8 cellular contexts compared by ENCODE assay signal in genomic region chr1:41622859-41623732, GRCh38.
DNase-seq lines count a peak whose midpoint lies in the region; ATAC-seq and TF ChIP-seq lines count a peak whose summit lies in the region.

No MANE protein-coding gene starts in this region.

- peaks cover 51% of the 10 kb centered on the region for H3K4me1 Mint-ChIP-seq in activated T-helper 2 cell treated with anti-CD3 and anti-CD28 coated beads, Interferon-gamma antibody, Interleukin-2, Interleukin-4, amounts not matched to agents 10 μg/mL and 5 μg/mL and 100 μg/mL, durations not matched to agents 14 hours and 24 hours and 36 hours (ENCODE audit: low read depth)

- H3K4me3 Mint-ChIP-seq in activated T-helper 2 cell treated with anti-CD3 and anti-CD28 coated beads, Interferon-gamma antibody, Interleukin-2, Interleukin-4, amounts not matched to agents 10 μg/mL and 5 μg/mL and 100 μg/mL, durations not matched to agents 14 hours and 24 hours and 36 hours (ENCODE audit: low read depth) = peak overlapping the region; percentile 27

- peak overlapping the region; percentile 67 for H3K27ac Mint-ChIP-seq in activated T-helper 2 cell treated with anti-CD3 and anti-CD28 coated beads, Interferon-gamma antibody, Interleukin-2, Interleukin-4, amounts not matched to agents 10 μg/mL and 5 μg/mL and 100 μg/mL, durations not matched to agents 14 hours and 24 hours and 36 hours

- TF ChIP-seq CTCF in C4-2B (conservative IDR thresholded peaks at IDR 0.05) = no peak

- intact Hi-C loops in activated T-helper 2 cell treated with anti-CD3 and anti-CD28 coated beads, Interferon-gamma antibody, Interleukin-2, Interleukin-4, amounts not matched to agents 10 μg/mL and 5 μg/mL and 100 μg/mL, durations not matched to agents 14 hours and 24 hours and 36 hours (cut with micrococcal nuclease) = no loop called here

- H3K27ac ChIP-seq in C4-2B = peak overlapping the region; percentile 22

- peak; percentile 7 for DNase-seq in activated T-helper 2 cell treated with anti-CD3 and anti-CD28 coated beads, Interferon-gamma antibody, Interleukin-2, Interleukin-4, amounts not matched to agents 10 μg/mL and 5 μg/mL and 100 μg/mL, durations not matched to agents 14 hours and 24 hours and 36 hours (ENCODE audit: low spot score)
- no peak for DNase-seq in AG08395 (ENCODE audit: low spot score)
- no peak for DNase-seq in kidney glomerular epithelial cell (lab: John Stamatoyannopoulos, UW)
- no peak for DNase-seq in SHP77 treated with DMSO at 0.1 percent for 48 hours (lab: John Stamatoyannopoulos, UW)

- H3K9me3 Mint-ChIP-seq in activated T-helper 2 cell treated with anti-CD3 and anti-CD28 coated beads, Interferon-gamma antibody, Interleukin-2, Interleukin-4, amounts not matched to agents 10 μg/mL and 5 μg/mL and 100 μg/mL, durations not matched to agents 14 hours and 24 hours and 36 hours = no peaks in the 10 kb centered on the region

- no peaks in the 10 kb centered on the region for H3K27me3 Mint-ChIP-seq in activated T-helper 2 cell treated with anti-CD3 and anti-CD28 coated beads, Interferon-gamma antibody, Interleukin-2, Interleukin-4, amounts not matched to agents 10 μg/mL and 5 μg/mL and 100 μg/mL, durations not matched to agents 14 hours and 24 hours and 36 hours (ENCODE audit: low read depth)

- peaks cover 63% of the 10 kb centered on the region for H3K36me3 Mint-ChIP-seq in activated T-helper 2 cell treated with anti-CD3 and anti-CD28 coated beads, Interferon-gamma antibody, Interleukin-2, Interleukin-4, amounts not matched to agents 10 μg/mL and 5 μg/mL and 100 μg/mL, durations not matched to agents 14 hours and 24 hours and 36 hours (ENCODE audit: low read depth)

- peak; percentile 81 for ATAC-seq in GM19043 (IDR thresholded peaks at IDR 0.05; ENCODE audit: low read depth, unreplicated experiment)
- ATAC-seq in HG03097 (IDR thresholded peaks at IDR 0.05; ENCODE audit: low FRiP score, unreplicated experiment) = peak; percentile 69
- no peak for ATAC-seq in activated CD4-positive, CD25-positive, alpha-beta regulatory T cell treated with anti-CD3 and anti-CD28 coated beads, Interleukin-2, amount 50 U/mL, for 24 hours

Comparison
In these comparisons a context has a peak if more than half of its experiments do, and no peak if none do; other contexts are left out.
1. ATAC-seq: peak in GM19043 (single experiment) and HG03097 (single experiment); none in activated CD4-positive, CD25-positive, alpha-beta regulatory T cell treated with anti-CD3 and anti-CD28 coated beads, Interleukin-2, amount 50 U/mL, for 24 hours (0 of 2).